ENCODE assay signal across 13 cellular contexts in the genomic region with DNA sequence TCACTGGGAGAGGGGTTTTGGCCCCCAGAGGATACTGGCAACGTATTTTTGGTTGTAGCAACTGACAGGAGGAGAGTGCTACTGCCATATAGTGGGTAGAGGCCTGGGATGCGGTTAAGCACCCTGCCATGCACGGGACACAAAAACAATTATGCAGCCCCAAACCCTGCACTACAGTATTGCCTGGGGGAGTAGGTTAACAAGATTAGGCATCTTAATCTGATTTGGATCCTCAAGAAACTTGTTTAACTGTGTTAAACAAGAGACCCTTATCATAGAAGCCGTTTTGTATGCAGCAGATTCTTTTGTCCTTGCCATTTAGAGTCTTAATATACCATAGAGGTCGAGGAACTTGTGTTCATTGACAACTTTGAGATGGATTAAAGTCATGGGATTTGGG. TPM values are rescaled to one million over a fixed set of nuclear protein-coding genes. Genes with fewer than 3 reads are reported as not detected.
DNase-seq lines count a peak whose midpoint lies in the region; ATAC-seq, FAIRE-seq and TF ChIP-seq lines count a peak whose summit lies in the region.
"Had no signal": no experiment of that assay in that cellular context is flagged by ENCODE, and none has a peak within 500 bp of the region (broad histone marks: within the 10 kb centered on the region; RNA-seq: fewer than 3 reads in every experiment).

No MANE protein-coding gene starts in this region.

- H3K9me1 ChIP-seq in keratinocyte (ENCODE audit: control insufficient read depth, extremely low read depth, insufficient read depth, low read length) = peaks cover 3% of the 10 kb centered on the region

- 36% methylated on average over 5 of the region's 5 CpGs for WGBS in smooth muscle cell (ENCODE audit: low lambda C conversion rate)

- H3F3A ChIP-seq in smooth muscle cell (ENCODE audit: low read depth) = peaks cover 43% of the 10 kb centered on the region

- H3K4me1 Mint-ChIP-seq in WTC11 = peaks cover 66% of the 10 kb centered on the region

- no peak for TF ChIP-seq CTCF in HFF-Myc (IDR thresholded peaks at IDR 0.05; ENCODE audit: low read depth, low read length, missing control alignments)
- no peak for TF ChIP-seq CTCF in WTC11 (IDR thresholded peaks at IDR 0.05)
- TF ChIP-seq CTCF in keratinocyte (optimal IDR thresholded peaks at IDR 0.05 in 1 of 3, IDR thresholded peaks at IDR 0.05 in 1 of 3, conservative IDR thresholded peaks at IDR 0.05 in 1 of 3; ENCODE audit: extremely low read depth in 1 of 3, insufficient read depth in 2 of 3, low read length in 3 of 3) = no peak
- no peak for TF ChIP-seq CTCF in smooth muscle cell (IDR thresholded peaks at IDR 0.05; ENCODE audit: borderline replicate concordance, insufficient read depth, poor library complexity, severe bottlenecking)

- POLR2A ChIA-PET in WTC11 (lab: Charles Lee) = no interaction called here

- H4K20me1 ChIP-seq in keratinocyte (ENCODE audit: control insufficient read depth, extremely low read depth, insufficient read depth, low read length) = peaks cover 18% of the 10 kb centered on the region
- peaks cover 4% of the 10 kb centered on the region for H4K20me1 ChIP-seq in smooth muscle cell (ENCODE audit: low read depth)

- peak overlapping the region; percentile 55; the same call in 1 of the 2 replicates for H3K27ac Mint-ChIP-seq in WTC11
- H3K27ac Mint-ChIP-seq: activated CD4-positive, alpha-beta memory T cell treated with anti-CD3 and anti-CD28 coated beads, Interleukin-2, amount 10 ng/mL, durations not matched to agents 7 days and 5 days; stimulated activated memory B cell treated with anti-CD40 and anti-IgM and Interleukin-4, amounts not matched to agents 10 μg/mL and 1 μg/mL and 100 μg/mL, for 72 hours had no signal

- H3K4me1 ChIP-seq in keratinocyte (ENCODE audit: control insufficient read depth, extremely low read depth, insufficient read depth, low read length) (peaks cover 47% of the 10 kb centered on the region), smooth muscle cell (ENCODE audit: low read depth) (peaks cover 52% of the 10 kb centered on the region)
- H3K4me1 ChIP-seq: colonic mucosa had no signal

- ATAC-seq in WTC11 (no peak), GM18519 (IDR thresholded peaks at IDR 0.05; ENCODE audit: low FRiP score, unreplicated experiment) (no peak)
- ATAC-seq: stimulated activated memory B cell treated with anti-CD40 and anti-IgM and Interleukin-4, amounts not matched to agents 10 μg/mL and 1 μg/mL and 100 μg/mL, for 72 hours had no signal

- H3K9me3 Mint-ChIP-seq in WTC11 = no peaks in the 10 kb centered on the region
- H3K9me3 Mint-ChIP-seq: activated CD4-positive, alpha-beta memory T cell treated with anti-CD3 and anti-CD28 coated beads, Interleukin-2, amount 10 ng/mL, durations not matched to agents 7 days and 5 days; CD8-positive, alpha-beta memory T cell; stimulated activated memory B cell treated with anti-CD40 and anti-IgM and Interleukin-4, amounts not matched to agents 10 μg/mL and 1 μg/mL and 100 μg/mL, for 72 hours had no signal

- H3K9ac ChIP-seq in keratinocyte (ENCODE audit: control insufficient read depth, extremely low read depth, insufficient read depth, low read length) = peak overlapping the region; percentile 99
- H3K9ac ChIP-seq in smooth muscle cell (ENCODE audit: low read depth) = peak overlapping the region; percentile 98

- dilution Hi-C loops in keratinocyte (cut with MboI; ENCODE audit: extremely low pct_ligation_motif_present, low sequenced_read_pairs) = no loop called here

- H3K79me2 ChIP-seq in keratinocyte (ENCODE audit: control insufficient read depth, insufficient read depth, low read length) (peaks cover 88% of the 10 kb centered on the region), smooth muscle cell (ENCODE audit: low read depth) (peaks cover 59% of the 10 kb centered on the region)

- H3K27ac ChIP-seq in keratinocyte (ENCODE audit: control insufficient read depth, insufficient read depth, low read length) (peak overlapping the region; percentile 2), smooth muscle cell (ENCODE audit: low read depth) (peak overlapping the region; percentile 97)

- H3K27me3 ChIP-seq in keratinocyte (ENCODE audit: control insufficient read depth, extremely low read depth, insufficient read depth, low read length) (no peaks in the 10 kb centered on the region), smooth muscle cell (ENCODE audit: low read depth) (no peaks in the 10 kb centered on the region)
- H3K27me3 ChIP-seq: colonic mucosa had no signal

- DNase-seq in HFF-Myc (ENCODE audit: extremely low read depth, low read depth) (no peak), WTC11 (ENCODE audit: low spot score) (no peak), keratinocyte (ENCODE audit: low read depth, low spot score) (no peak), smooth muscle cell (lab: John Stamatoyannopoulos, UW; ENCODE audit: unreplicated experiment) (no peak), GM03348 (ENCODE audit: low spot score) (no peak), NCI-H1417 (lab: John Stamatoyannopoulos, UW) (no peak)
- DNase-seq in activated naive CD4-positive, alpha-beta T cell treated with Interleukin-2 at 50 U/mL for 16 hours = no peak
- DNase-seq: activated CD4-positive, alpha-beta memory T cell treated with anti-CD3 and anti-CD28 coated beads, Interleukin-2, amount 10 ng/mL, durations not matched to agents 7 days and 5 days; CD8-positive, alpha-beta memory T cell; colonic mucosa; stimulated activated CD4-positive, alpha-beta T cell treated with anti-CD3 and anti-CD28 coated beads, Interleukin-2, amount 100 ng/mL, for 48 hours had no signal

- peaks cover 2 to 14% of the 10 kb centered on the region in 2 experiments for H3K36me3 ChIP-seq in keratinocyte (ENCODE audit: control insufficient read depth in 2 of 2, extremely low read depth in 1 of 2, insufficient read depth in 2 of 2, low read length in 2 of 2)
- H3K36me3 ChIP-seq in smooth muscle cell (ENCODE audit: low read depth) = no peaks in the 10 kb centered on the region
- H3K36me3 ChIP-seq: colonic mucosa had no signal

- peak overlapping the region; percentile 87 for H3K4me3 ChIP-seq in HFF-Myc (replicated peaks; ENCODE audit: low read depth, low read length)
- H3K4me3 ChIP-seq in keratinocyte (ENCODE audit: control insufficient read depth in 2 of 3, extremely low read depth in 1 of 3, insufficient read depth in 2 of 3, low read depth in 1 of 3, low read length in 3 of 3) = peak overlapping the region; percentile 93 to 99 (median 93)
- H3K4me3 ChIP-seq in smooth muscle cell = peak overlapping the region; percentile 86
- H3K4me3 ChIP-seq: colonic mucosa had no signal

- peak overlapping the region; percentile 96 for H3K4me2 ChIP-seq in keratinocyte (ENCODE audit: control insufficient read depth, extremely low read depth, insufficient read depth, low read depth, low read length)
- peak overlapping the region; percentile 93 for H3K4me2 ChIP-seq in smooth muscle cell

- peaks cover 14% of the 10 kb centered on the region for H3K27me3 Mint-ChIP-seq in WTC11 (ENCODE audit: low read depth)

- H3K9me3 ChIP-seq in keratinocyte (ENCODE audit: control insufficient read depth, low read depth, low read length) (no peaks in the 10 kb centered on the region), smooth muscle cell (replicated peaks; ENCODE audit: low read depth) (no peaks in the 10 kb centered on the region)
- H3K9me3 ChIP-seq: colonic mucosa had no signal

- H3K4me3 Mint-ChIP-seq in WTC11 = peak overlapping the region; percentile 96
- H3K4me3 Mint-ChIP-seq: activated CD4-positive, alpha-beta memory T cell treated with anti-CD3 and anti-CD28 coated beads, Interleukin-2, amount 10 ng/mL, durations not matched to agents 7 days and 5 days; stimulated activated memory B cell treated with anti-CD40 and anti-IgM and Interleukin-4, amounts not matched to agents 10 μg/mL and 1 μg/mL and 100 μg/mL, for 72 hours had no signal

- no peaks in the 10 kb centered on the region for H3K36me3 Mint-ChIP-seq in WTC11
- H3K36me3 Mint-ChIP-seq: stimulated activated memory B cell treated with anti-CD40 and anti-IgM and Interleukin-4, amounts not matched to agents 10 μg/mL and 1 μg/mL and 100 μg/mL, for 72 hours had no signal

- no peak overlapping the region for H2AFZ ChIP-seq in keratinocyte (ENCODE audit: control insufficient read depth, low read length)
- no peak overlapping the region for H2AFZ ChIP-seq in smooth muscle cell (ENCODE audit: low read depth)

- no peak for FAIRE-seq in keratinocyte (lab: Jason Lieb, UNC)

- CTCF ChIA-PET in WTC11 (lab: Charles Lee) = interaction anchor here (3.3 kb wide), 1 partner anchor 116 kb away, joined by 16 read pairs; a partner anchor contains a TSS

TF ChIP-seq in WTC11, 78 proteins besides CTCF, POLR2A, EP300 and RAD21 (continues in another document):
- TF ChIP-seq NR2C2 (CRISPR knock-in tag; IDR thresholded peaks at IDR 0.05) = no peak
- TF ChIP-seq, protein P1, sequence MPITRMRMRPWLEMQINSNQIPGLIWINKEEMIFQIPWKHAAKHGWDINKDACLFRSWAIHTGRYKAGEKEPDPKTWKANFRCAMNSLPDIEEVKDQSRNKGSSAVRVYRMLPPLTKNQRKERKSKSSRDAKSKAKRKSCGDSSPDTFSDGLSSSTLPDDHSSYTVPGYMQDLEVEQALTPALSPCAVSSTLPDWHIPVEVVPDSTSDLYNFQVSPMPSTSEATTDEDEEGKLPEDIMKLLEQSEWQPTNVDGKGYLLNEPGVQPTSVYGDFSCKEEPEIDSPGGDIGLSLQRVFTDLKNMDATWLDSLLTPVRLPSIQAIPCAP (CRISPR knock-in tag; IDR thresholded peaks at IDR 0.05) = no peak
- TF ChIP-seq ZNF416 (CRISPR knock-in tag; IDR thresholded peaks at IDR 0.05) = no peak
- TF ChIP-seq ATF1 (CRISPR knock-in tag; IDR thresholded peaks at IDR 0.05) = no peak
- no peak for TF ChIP-seq SP1 (CRISPR knock-in tag; conservative IDR thresholded peaks at IDR 0.05)
- TF ChIP-seq, protein P2, sequence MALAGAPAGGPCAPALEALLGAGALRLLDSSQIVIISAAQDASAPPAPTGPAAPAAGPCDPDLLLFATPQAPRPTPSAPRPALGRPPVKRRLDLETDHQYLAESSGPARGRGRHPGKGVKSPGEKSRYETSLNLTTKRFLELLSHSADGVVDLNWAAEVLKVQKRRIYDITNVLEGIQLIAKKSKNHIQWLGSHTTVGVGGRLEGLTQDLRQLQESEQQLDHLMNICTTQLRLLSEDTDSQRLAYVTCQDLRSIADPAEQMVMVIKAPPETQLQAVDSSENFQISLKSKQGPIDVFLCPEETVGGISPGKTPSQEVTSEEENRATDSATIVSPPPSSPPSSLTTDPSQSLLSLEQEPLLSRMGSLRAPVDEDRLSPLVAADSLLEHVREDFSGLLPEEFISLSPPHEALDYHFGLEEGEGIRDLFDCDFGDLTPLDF (CRISPR knock-in tag; IDR thresholded peaks at IDR 0.05) = no peak

RNA-seq across cellular contexts. Expression of a gene that starts 3.4 kb away (rescaled TPM):
- total RNA-seq in WTC11 (2021) = 23.5 to 40.3 TPM (median 24.9 TPM) in 3 replicates
- polyA plus RNA-seq in keratinocyte = 74.2 to 150 TPM (median 108 TPM) in 3 replicates
- polyA plus RNA-seq in keratinocyte (2011; ENCODE audit: low read depth) = 155 TPM
- 50.9 and 92.7 TPM in 2 replicates for polyA plus RNA-seq in keratinocyte (2011; cell fraction: cytosol; rRNA removed)
- 274 and 308 TPM in 2 replicates for polyA plus RNA-seq in keratinocyte (2011; cell fraction: nucleus; rRNA removed)
- 82.5 and 87.2 TPM in 2 replicates for polyA plus RNA-seq in keratinocyte (2012; ENCODE audit: low replicate concordance)
- 123 to 447 TPM (median 330 TPM) in 3 replicates for polyA minus RNA-seq in keratinocyte
- polyA minus RNA-seq in keratinocyte (2011; cell fraction: cytosol; rRNA and poly(A)+ RNA removed) = 83.3 TPM
- polyA minus RNA-seq in keratinocyte (2011; cell fraction: nucleus; rRNA and poly(A)+ RNA removed) = 519 and 1,062 TPM in 2 replicates
- 79.7 and 93.3 TPM in 2 replicates for total RNA-seq in smooth muscle cell
- polyA plus RNA-seq in smooth muscle cell = 40.5 and 45.4 TPM in 2 replicates
